In genomic region chr5:131198625-131199024, GRCh38 we compare ENCODE assay signal across 33 cellular contexts. TPM values are rescaled to one million over a fixed set of nuclear protein-coding genes. Genes with fewer than 3 reads are reported as not detected.
DNase-seq lines count a peak whose midpoint lies in the region; ATAC-seq lines count a peak whose summit lies in the region.
"Had no signal": no experiment of that assay in that cellular context is flagged by ENCODE, and none has a peak within 500 bp of the region (broad histone marks: within the 10 kb centered on the region; RNA-seq: fewer than 3 reads in every experiment).

No MANE protein-coding gene starts in this region.

- no peaks in the 10 kb centered on the region for H3K36me3 Mint-ChIP-seq in T-helper 17 cell (ENCODE audit: low read depth)

- no peak for ATAC-seq in T-helper 17 cell
- ATAC-seq: activated T-cell treated with anti-CD3 and anti-CD28 coated beads, Interleukin-2, amount 50 U/mL, for 72 hours; gastroesophageal sphincter; HepG2; left lung had no signal

- DNase-seq in ELR (ENCODE audit: low read depth) (peak; percentile 21), HT1080 (ENCODE audit: low read depth) (peak; percentile 82), adipocyte (ENCODE audit: low read depth) (peak; percentile 29), fibroblast of the conjunctiva (ENCODE audit: low read depth) (peak; percentile 28), T-helper 17 cell (no peak), NCI-H2196 treated with DMSO at 0.1 percent for 48 hours (lab: John Stamatoyannopoulos, UW; ENCODE audit: unreplicated experiment) (no peak)
- no peak for DNase-seq in stimulated activated naive CD4-positive, alpha-beta T cell (lab: John Stamatoyannopoulos, UW)
- DNase-seq: activated CD4-positive, alpha-beta T cell treated with anti-CD3 and anti-CD28 coated beads, Interleukin-2, amount 10 ng/mL, durations not matched to agents 7 days and 5 days; activated naive CD4-positive, alpha-beta T cell treated with Interleukin-2 at 50 U/mL for 16 hours; activated T-cell treated with anti-CD3 and anti-CD28 coated beads, Interleukin-2, amount 50 U/mL, for 72 hours; adrenal gland; brain microvascular endothelial cell; DMS153; effector CD8-positive, alpha-beta T cell; GDM1; immature natural killer cell; Kasumi-1; left lung; naive B cell; NCI-H1092; NCI-H187 treated with DMSO at 0.1 percent for 48 hours; NCI-H526; SIG-M5; sigmoid colon; stimulated activated CD4-positive, alpha-beta T cell treated with anti-CD3 and anti-CD28 coated beads, Interleukin-15, amount 100 ng/mL, for 24 hours; T1000; transverse colon had no signal

- no peak overlapping the region for H3K4me3 Mint-ChIP-seq in T-helper 17 cell
- H3K4me3 Mint-ChIP-seq: activated CD4-positive, alpha-beta T cell treated with anti-CD3 and anti-CD28 coated beads, Interleukin-2, amount 10 ng/mL, durations not matched to agents 7 days and 5 days; activated T-cell treated with anti-CD3 and anti-CD28 coated beads, Interleukin-2, amount 50 U/mL, for 72 hours; immature natural killer cell; naive B cell; stimulated activated naive CD8-positive, alpha-beta T cell treated with anti-CD3 and anti-CD28 coated beads, Interleukin-15, Interleukin-2, amounts not matched to agents 100 ng/mL and 50 ng/mL, for 24 hours had no signal

- no peaks in the 10 kb centered on the region for H3K9me3 ChIP-seq in adipocyte (ENCODE audit: control insufficient read depth, low read length)
- no peaks in the 10 kb centered on the region for H3K9me3 ChIP-seq in T-helper 17 cell (ENCODE audit: control insufficient read depth, low read length, poor library complexity, severe bottlenecking)
- H3K9me3 ChIP-seq: adrenal gland, BLaER1, gastroesophageal sphincter, left lung, neutrophil, sigmoid colon, transverse colon had no signal

- H3K4me3 ChIP-seq in adipocyte (ENCODE audit: low read length), result no peak overlapping the region
- H3K4me3 ChIP-seq: adrenal gland, BLaER1, gastroesophageal sphincter, hepatocyte, left lung, sigmoid colon, transverse colon had no signal

- no peaks in the 10 kb centered on the region for H3K4me1 ChIP-seq in adipocyte (ENCODE audit: control insufficient read depth, insufficient read depth, low read length)
- H3K4me1 ChIP-seq: adrenal gland, BLaER1, gastroesophageal sphincter, left lung, sigmoid colon had no signal

- peaks cover 9% of the 10 kb centered on the region for H3K36me3 ChIP-seq in adipocyte (ENCODE audit: control insufficient read depth, insufficient read depth, low read length, severe bottlenecking)
- H3K36me3 ChIP-seq: adrenal gland, brain microvascular endothelial cell, neutrophil had no signal

- H3K27me3 Mint-ChIP-seq in T-helper 17 cell, result no peaks in the 10 kb centered on the region
- H3K27me3 Mint-ChIP-seq: activated CD4-positive, alpha-beta T cell treated with anti-CD3 and anti-CD28 coated beads, Interleukin-2, amount 10 ng/mL, durations not matched to agents 7 days and 5 days; naive B cell; stimulated activated naive CD8-positive, alpha-beta T cell treated with anti-CD3 and anti-CD28 coated beads, Interleukin-15, Interleukin-2, amounts not matched to agents 100 ng/mL and 50 ng/mL, for 24 hours had no signal

- H3K27ac Mint-ChIP-seq in T-helper 17 cell, result no peak overlapping the region
- H3K27ac Mint-ChIP-seq: activated CD4-positive, alpha-beta T cell treated with anti-CD3 and anti-CD28 coated beads, Interleukin-2, amount 10 ng/mL, durations not matched to agents 7 days and 5 days; activated T-cell treated with anti-CD3 and anti-CD28 coated beads, Interleukin-2, amount 50 U/mL, for 72 hours; immature natural killer cell; stimulated activated naive CD8-positive, alpha-beta T cell treated with anti-CD3 and anti-CD28 coated beads, Interleukin-15, Interleukin-2, amounts not matched to agents 100 ng/mL and 50 ng/mL, for 24 hours had no signal

- no peak overlapping the region for H3K9ac ChIP-seq in adipocyte (ENCODE audit: low read length)
- H3K9ac ChIP-seq: BLaER1 had no signal

- no peaks in the 10 kb centered on the region for H3K4me1 Mint-ChIP-seq in T-helper 17 cell
- H3K4me1 Mint-ChIP-seq: activated CD4-positive, alpha-beta T cell treated with anti-CD3 and anti-CD28 coated beads, Interleukin-2, amount 10 ng/mL, durations not matched to agents 7 days and 5 days; immature natural killer cell; naive B cell had no signal

- H3K27me3 ChIP-seq in adipocyte (replicated peaks; ENCODE audit: control insufficient read depth, insufficient read depth, low read length), result no peaks in the 10 kb centered on the region
- H3K27me3 ChIP-seq: adrenal gland, BLaER1, brain microvascular endothelial cell, gastroesophageal sphincter, hepatocyte, left lung, neutrophil, sigmoid colon, transverse colon had no signal

RNA-seq across cellular contexts. Expression of gene LYRM7, which starts 27.9 kb away (rescaled TPM):
- total RNA-seq in HT1080 (2014; rRNA removed; shearing (Covaris generic)), result 11.1 and 15.3 TPM in 2 replicates
- 14.4 and 18.0 TPM in 2 replicates for polyA plus RNA-seq in HT1080 (2015; cell fraction: cytosol; rRNA removed)
- polyA plus RNA-seq in HT1080 (2015; cell fraction: nucleus; rRNA removed), result 8.5 and 10.4 TPM in 2 replicates
- 1 to 10 TPM; 8.1 to 9.7 TPM for total RNA-seq in T-helper 17 cell

RNA-seq across cellular contexts. Expression of gene HINT1, which starts 33.6 kb away (rescaled TPM):
- total RNA-seq in HT1080 (2014; rRNA removed; shearing (Covaris generic)), result 290 and 450 TPM in 2 replicates
- 395 and 408 TPM in 2 replicates for polyA plus RNA-seq in HT1080 (2015; cell fraction: cytosol; rRNA removed)
- polyA plus RNA-seq in HT1080 (2015; cell fraction: nucleus; rRNA removed), result 167 and 171 TPM in 2 replicates
- 100 to 1,000 TPM; 236 to 264 TPM for total RNA-seq in T-helper 17 cell

Comparison
In these comparisons a context has a peak if more than half of its experiments do, and no peak if none do; other contexts are left out.
1. DNase-seq: peak in ELR (single experiment), HT1080 (single experiment), adipocyte (single experiment) and fibroblast of the conjunctiva (single experiment); none in stimulated activated naive CD4-positive, alpha-beta T cell (0 of 6), T-helper 17 cell (0 of 3) and NCI-H2196 treated with DMSO at 0.1 percent for 48 hours (single experiment).